ENCODE assay signal across 3 cellular contexts in genomic region chr10:123717336-123717735, GRCh38.
"Had no signal": no experiment of that assay in that cellular context is flagged by ENCODE, and none has a peak within 500 bp of the region (broad histone marks: within the 10 kb centered on the region; RNA-seq: fewer than 3 reads in every experiment).

No MANE protein-coding gene starts in this region.

- DNase-seq: GDM1, GF-D8 had no signal

- H3K4me3 ChIP-seq: GM12878 had no signal
